9 cellular contexts compared by ENCODE assay signal in the genomic region with DNA sequence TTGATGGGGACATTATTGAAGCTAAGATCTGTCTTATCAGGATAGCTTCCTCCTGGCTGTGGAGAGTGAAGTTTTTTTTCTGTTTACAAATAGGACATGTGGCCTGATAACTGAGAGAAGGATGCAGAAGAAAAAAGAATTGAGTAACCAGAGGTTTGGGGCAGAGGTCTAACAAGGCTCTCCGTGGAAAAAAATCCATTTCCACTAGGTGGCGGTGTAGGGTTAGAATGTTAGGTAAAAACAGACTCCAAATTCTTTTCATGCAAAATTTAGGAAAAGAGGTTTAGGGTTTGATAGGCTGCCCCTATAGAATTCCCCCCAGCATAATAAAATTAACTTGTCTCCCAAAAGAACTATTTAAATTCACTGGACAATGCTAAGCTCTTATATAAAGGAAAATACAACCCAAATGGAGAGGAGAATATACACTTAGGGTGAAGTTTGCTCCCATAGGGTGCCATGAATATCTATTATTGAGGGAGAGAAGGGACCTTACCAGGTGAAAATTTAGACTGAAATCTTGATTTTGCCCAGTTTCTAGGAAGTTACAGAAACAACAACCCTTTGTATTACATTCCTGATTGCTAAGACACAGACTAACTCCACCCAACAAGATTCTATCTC.
DNase-seq lines count a peak whose midpoint lies in the region; ATAC-seq, FAIRE-seq and TF ChIP-seq lines count a peak whose summit lies in the region.
"Had no signal": no experiment of that assay in that cellular context is flagged by ENCODE, and none has a peak within 500 bp of the region (broad histone marks: within the 10 kb centered on the region; RNA-seq: fewer than 3 reads in every experiment).

No MANE protein-coding gene starts in this region.

- CTCF ChIA-PET in endothelial cell of umbilical vein (lab: Charles Lee): no interaction called here

- H3K79me2 ChIP-seq in OCI-LY3 (ENCODE audit: low read length) (no peaks in the 10 kb centered on the region), endothelial cell of umbilical vein (ENCODE audit: control insufficient read depth, insufficient read depth, low read length) (no peaks in the 10 kb centered on the region)

- no peak overlapping the region for H3K9ac ChIP-seq in OCI-LY3 (ENCODE audit: low read length)
- no peak overlapping the region for H3K9ac ChIP-seq in endothelial cell of umbilical vein (replicated peaks; ENCODE audit: extremely low read depth, insufficient read depth, low read length)

- H3K27me3 Mint-ChIP-seq in osteocyte (ENCODE audit: unreplicated experiment): no peaks in the 10 kb centered on the region
- no peaks in the 10 kb centered on the region for H3K27me3 Mint-ChIP-seq in activated T-helper 17 cell treated with anti-CD3 and anti-CD28 coated beads, Interleukin-2, amount 50 U/mL, for 72 hours

- no peaks in the 10 kb centered on the region for H3K9me3 Mint-ChIP-seq in osteocyte (ENCODE audit: unreplicated experiment)
- no peaks in the 10 kb centered on the region for H3K9me3 Mint-ChIP-seq in activated T-helper 17 cell treated with anti-CD3 and anti-CD28 coated beads, Interleukin-2, amount 50 U/mL, for 72 hours

- no peak overlapping the region for H3K27ac Mint-ChIP-seq in osteocyte (ENCODE audit: unreplicated experiment)
- H3K27ac Mint-ChIP-seq in activated T-helper 17 cell treated with anti-CD3 and anti-CD28 coated beads, Interleukin-2, amount 50 U/mL, for 72 hours: no peak overlapping the region

- H3K9me3 ChIP-seq in right atrium auricular region (no peaks in the 10 kb centered on the region), OCI-LY3 (ENCODE audit: insufficient read depth, low read length) (no peaks in the 10 kb centered on the region), endothelial cell of umbilical vein (replicated peaks; ENCODE audit: control insufficient read depth, insufficient read depth, low read length) (no peaks in the 10 kb centered on the region)

- no peak for DNase-seq in right atrium auricular region (ENCODE audit: low spot score)
- no peak for DNase-seq in Right ventricle myocardium superior
- DNase-seq in endothelial cell of umbilical vein (ENCODE audit: low read depth, low spot score): no peak
- no peak for DNase-seq in osteocyte (ENCODE audit: extremely low spot score, unreplicated experiment)

- TF ChIP-seq CTCF in right atrium auricular region (IDR thresholded peaks at IDR 0.05) (peak; percentile 25 to 68), OCI-LY3 (IDR thresholded peaks at IDR 0.05; ENCODE audit: low read depth, low read length) (peak; percentile 78), endothelial cell of umbilical vein (IDR thresholded peaks at IDR 0.05; ENCODE audit: extremely low read depth in 1 of 2, insufficient read depth in 1 of 2, low read depth in 1 of 2, low read length in 2 of 2) (peak; percentile 24 to 29), osteocyte (IDR thresholded peaks at IDR 0.05) (peak; percentile 75)

- no TSS peak for BruUV-seq in endothelial cell of umbilical vein (replicated peaks; lab: Mats Ljungman, UMichigan)

- FAIRE-seq in endothelial cell of umbilical vein (lab: Jason Lieb, UNC): no peak

- no peaks in the 10 kb centered on the region for H3K4me1 Mint-ChIP-seq in osteocyte (ENCODE audit: unreplicated experiment)
- H3K4me1 Mint-ChIP-seq in activated T-helper 17 cell treated with anti-CD3 and anti-CD28 coated beads, Interleukin-2, amount 50 U/mL, for 72 hours: no peaks in the 10 kb centered on the region

- no peak overlapping the region for H3K4me3 Mint-ChIP-seq in osteocyte (ENCODE audit: unreplicated experiment)
- no peak overlapping the region for H3K4me3 Mint-ChIP-seq in activated T-helper 17 cell treated with anti-CD3 and anti-CD28 coated beads, Interleukin-2, amount 50 U/mL, for 72 hours

- no peak overlapping the region for H3K27ac ChIP-seq in right atrium auricular region
- H3K27ac ChIP-seq in OCI-LY3 (ENCODE audit: low read length): no peak overlapping the region
- no peak overlapping the region for H3K27ac ChIP-seq in endothelial cell of umbilical vein (ENCODE audit: insufficient read depth, low read depth, low read length)
- H3K27ac ChIP-seq: epithelial cell of prostate had no signal

- POLR2A ChIA-PET in endothelial cell of umbilical vein (lab: Charles Lee): no interaction called here

- H3K36me3 Mint-ChIP-seq in osteocyte (ENCODE audit: unreplicated experiment): no peaks in the 10 kb centered on the region
- no peaks in the 10 kb centered on the region for H3K36me3 Mint-ChIP-seq in activated T-helper 17 cell treated with anti-CD3 and anti-CD28 coated beads, Interleukin-2, amount 50 U/mL, for 72 hours (ENCODE audit: low read depth)

- H4K20me1 ChIP-seq in OCI-LY3 (ENCODE audit: insufficient read depth, low read length): no peaks in the 10 kb centered on the region
- H4K20me1 ChIP-seq in endothelial cell of umbilical vein (replicated peaks; ENCODE audit: control insufficient read depth, extremely low read depth, insufficient read depth, low read length): no peaks in the 10 kb centered on the region

- H3K9me1 ChIP-seq in endothelial cell of umbilical vein (replicated peaks; ENCODE audit: control insufficient read depth, extremely low read depth, insufficient read depth, low read length): no peaks in the 10 kb centered on the region

- intact Hi-C loops in Right ventricle myocardium superior (cut with DNase I) (no loop called here), endothelial cell of umbilical vein (cut with micrococcal nuclease) (loop anchor here (5.0 to 10.0 kb wide), 2 partner anchors 1205 to 1492 kb away; no protein-coding TSS in a partner anchor)

- dilution Hi-C loops in endothelial cell of umbilical vein (cut with MboI; ENCODE audit: extremely low pct_ligation_motif_present, low sequenced_read_pairs): no loop called here

- no peak overlapping the region for H3K4me3 ChIP-seq in right atrium auricular region
- H3K4me3 ChIP-seq in OCI-LY3 (ENCODE audit: low read length): no peak overlapping the region
- H3K4me3 ChIP-seq in endothelial cell of umbilical vein (replicated peaks in 1 of 3; ENCODE audit: insufficient read depth in 1 of 3, low read depth in 1 of 3, low read length in 3 of 3): no peak overlapping the region

- ATAC-seq in Right ventricle myocardium superior (ENCODE audit: poor library complexity) (no peak), HG03354 (IDR thresholded peaks at IDR 0.05; ENCODE audit: poor library complexity, severe bottlenecking, unreplicated experiment) (peak; percentile 56), GM18498 (IDR thresholded peaks at IDR 0.05; ENCODE audit: unreplicated experiment) (no peak)
- ATAC-seq in activated T-helper 17 cell treated with anti-CD3 and anti-CD28 coated beads, Interleukin-2, amount 50 U/mL, for 72 hours (replicated peaks): no peak

- H3K4me2 ChIP-seq in OCI-LY3 (ENCODE audit: low read length) (no peak overlapping the region), endothelial cell of umbilical vein (ENCODE audit: insufficient read depth, low read length) (no peak overlapping the region)

- H3K27me3 ChIP-seq in right atrium auricular region (no peaks in the 10 kb centered on the region), OCI-LY3 (ENCODE audit: low read depth, low read length) (no peaks in the 10 kb centered on the region), endothelial cell of umbilical vein (ENCODE audit: control insufficient read depth in 2 of 2, insufficient read depth in 2 of 2, low read length in 2 of 2) (no peaks in the 10 kb centered on the region)

- H3K36me3 ChIP-seq in right atrium auricular region (no peaks in the 10 kb centered on the region), OCI-LY3 (replicated peaks; ENCODE audit: low read depth, low read length) (no peaks in the 10 kb centered on the region), endothelial cell of umbilical vein (ENCODE audit: control insufficient read depth in 2 of 2, extremely low read depth in 1 of 2, insufficient read depth in 2 of 2, low read length in 2 of 2) (no peaks in the 10 kb centered on the region)

- H2AFZ ChIP-seq in OCI-LY3 (ENCODE audit: low read depth, low read length): no peak overlapping the region
- no peak overlapping the region for H2AFZ ChIP-seq in endothelial cell of umbilical vein (ENCODE audit: low read depth, low read length)

- no peak for TF ChIP-seq POLR2A in endothelial cell of umbilical vein (IDR thresholded peaks at IDR 0.05; ENCODE audit: low read depth, low read length)

- H3K4me1 ChIP-seq in right atrium auricular region: no peaks in the 10 kb centered on the region
- H3K4me1 ChIP-seq in OCI-LY3 (ENCODE audit: low read length): no peaks in the 10 kb centered on the region
- no peaks in the 10 kb centered on the region for H3K4me1 ChIP-seq in endothelial cell of umbilical vein (ENCODE audit: control insufficient read depth, extremely low read depth, insufficient read depth, low read length)

TF ChIP-seq in endothelial cell of umbilical vein, 7 proteins besides CTCF, POLR2A, EP300 and RAD21:
- no peak for TF ChIP-seq JUN (IDR thresholded peaks at IDR 0.05; ENCODE audit: borderline replicate concordance, insufficient read depth, insufficient read length, low read depth)
- TF ChIP-seq GATA2 (IDR thresholded peaks at IDR 0.05; ENCODE audit: insufficient read depth, insufficient read length, low read depth, low read length): no peak
- no peak for TF ChIP-seq FOS (IDR thresholded peaks at IDR 0.05; ENCODE audit: borderline replicate concordance, insufficient read depth, low read length)
TF ChIP-seq in endothelial cell of umbilical vein: peak in this region for 0.

Comparison
In these comparisons a context has a peak if more than half of its experiments do, and no peak if none do; other contexts are left out.
1. CTCF ChIP-seq: peak in every context shown above with its lines; median percentile 78 in OCI-LY3; 75 in osteocyte; 46 in right atrium auricular region; 26 in endothelial cell of umbilical vein.